Comparison of ENCODE assay signal across 1 cellular context in the genomic region with DNA sequence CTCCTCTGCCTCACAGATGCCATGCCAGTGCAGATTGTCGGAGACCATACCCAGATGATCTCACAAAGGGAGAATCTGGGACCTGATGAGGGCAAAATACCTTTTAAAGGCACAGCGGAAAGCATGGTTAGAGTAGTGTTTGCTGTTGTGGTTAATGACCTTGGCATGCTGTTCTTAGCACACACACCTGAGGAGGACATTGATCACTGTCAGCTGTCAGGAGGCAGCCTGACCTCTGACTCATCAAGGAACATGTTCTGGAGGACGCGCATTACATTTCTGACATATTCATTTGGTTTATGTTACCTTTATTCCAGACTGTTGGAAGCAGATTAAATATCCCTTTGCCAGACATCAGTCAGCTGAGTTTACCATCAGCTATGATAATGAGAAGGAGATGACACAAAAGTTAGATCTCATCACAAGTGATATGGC.
TF ChIP-seq lines count a peak whose summit lies in the region.

No MANE protein-coding gene starts in this region.

TF ChIP-seq in K562, 482 proteins besides CTCF, POLR2A, EP300 and RAD21 (continued from another document):
- TF ChIP-seq, protein P1, sequence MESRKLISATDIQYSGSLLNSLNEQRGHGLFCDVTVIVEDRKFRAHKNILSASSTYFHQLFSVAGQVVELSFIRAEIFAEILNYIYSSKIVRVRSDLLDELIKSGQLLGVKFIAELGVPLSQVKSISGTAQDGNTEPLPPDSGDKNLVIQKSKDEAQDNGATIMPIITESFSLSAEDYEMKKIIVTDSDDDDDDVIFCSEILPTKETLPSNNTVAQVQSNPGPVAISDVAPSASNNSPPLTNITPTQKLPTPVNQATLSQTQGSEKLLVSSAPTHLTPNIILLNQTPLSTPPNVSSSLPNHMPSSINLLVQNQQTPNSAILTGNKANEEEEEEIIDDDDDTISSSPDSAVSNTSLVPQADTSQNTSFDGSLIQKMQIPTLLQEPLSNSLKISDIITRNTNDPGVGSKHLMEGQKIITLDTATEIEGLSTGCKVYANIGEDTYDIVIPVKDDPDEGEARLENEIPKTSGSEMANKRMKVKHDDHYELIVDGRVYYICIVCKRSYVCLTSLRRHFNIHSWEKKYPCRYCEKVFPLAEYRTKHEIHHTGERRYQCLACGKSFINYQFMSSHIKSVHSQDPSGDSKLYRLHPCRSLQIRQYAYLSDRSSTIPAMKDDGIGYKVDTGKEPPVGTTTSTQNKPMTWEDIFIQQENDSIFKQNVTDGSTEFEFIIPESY (CRISPR knock-in tag; IDR thresholded peaks at IDR 0.05), result no peak
- TF ChIP-seq BRD4 (IDR thresholded peaks at IDR 0.05), result no peak
